In genomic region chr2:178909507-178909906, GRCh38 we compare ENCODE assay signal across 19 cellular contexts.
DNase-seq lines count a peak whose midpoint lies in the region; ATAC-seq, FAIRE-seq and TF ChIP-seq lines count a peak whose summit lies in the region.
"Had no signal": no experiment of that assay in that cellular context is flagged by ENCODE, and none has a peak within 500 bp of the region (broad histone marks: within the 10 kb centered on the region; RNA-seq: fewer than 3 reads in every experiment).

No MANE protein-coding gene starts in this region.

- peaks cover 4% of the 10 kb centered on the region for H3K36me3 Mint-ChIP-seq in progenitor cell of endocrine pancreas (ENCODE audit: insufficient read depth)
- H3K36me3 Mint-ChIP-seq: CD14-positive monocyte had no signal

- H3K4me3 ChIP-seq in GM12878 = no peak overlapping the region
- H3K4me3 ChIP-seq: SK-N-MC had no signal

- RAD21 ChIA-PET in GM12878 (lab: Charles Lee; ENCODE audit: unreplicated experiment) = interaction anchor here (1.4 to 3.1 kb wide), 4 partner anchors 16 to 220 kb away, joined by 3 to 22 read pairs (median 6); no protein-coding TSS in a partner anchor

- no peaks in the 10 kb centered on the region for H3K36me3 ChIP-seq in GM12878 (ENCODE audit: control insufficient read depth in 2 of 2, insufficient read depth in 2 of 2, low read length in 1 of 2)

- CTCF ChIA-PET in GM12878 (lab: Yijun Ruan, JAX) = interaction anchor here (0.6 to 12.7 kb wide), 11 partner anchors 16 to 223 kb away, joined by 3 to 100 read pairs (median 4); no protein-coding TSS in a partner anchor

- no peak for TF ChIP-seq EP300 in GM12878 (IDR thresholded peaks at IDR 0.05; ENCODE audit: borderline replicate concordance in 1 of 2, control insufficient read depth in 1 of 2, low read depth in 2 of 2, low read length in 2 of 2)

- FAIRE-seq in GM12892 (lab: Jason Lieb, UNC) (peak; percentile 63), GM12878 (lab: Jason Lieb, UNC) (peak; percentile 23)
- FAIRE-seq: H54 had no signal

- BruUV-seq in GM12878 (replicated peaks; lab: Mats Ljungman, UMichigan) = no TSS peak

- peaks cover 12% of the 10 kb centered on the region for H3K4me1 Mint-ChIP-seq in progenitor cell of endocrine pancreas (ENCODE audit: low read depth)

- no peak overlapping the region for H3K9ac ChIP-seq in GM12878 (ENCODE audit: control insufficient read depth, insufficient read depth, low read length)

- 77% methylated on average over 2 of the region's 2 CpGs for WGBS in GM12878 (ENCODE audit: insufficient coverage, insufficient replicate concordance, low lambda C conversion rate, missing lambda C conversion rate)

- SMC1A ChIA-PET in GM12878 (lab: Charles Lee; ENCODE audit: uncharacterized antibody, unreplicated experiment) = interaction anchor here (0.8 to 10.5 kb wide), 8 partner anchors 10 to 220 kb away, joined by 3 to 78 read pairs (median 10); no protein-coding TSS in a partner anchor

- no peak overlapping the region for H3K4me3 Mint-ChIP-seq in progenitor cell of endocrine pancreas (ENCODE audit: low read depth)
- H3K4me3 Mint-ChIP-seq: CD14-positive monocyte, HFFc6 had no signal

- no peaks in the 10 kb centered on the region for H3K79me2 ChIP-seq in GM12878 (ENCODE audit: control insufficient read depth, insufficient read depth, low read length)

- no peaks in the 10 kb centered on the region for H3K27me3 Mint-ChIP-seq in progenitor cell of endocrine pancreas

- TF ChIP-seq POLR2A in GM12892 (IDR thresholded peaks at IDR 0.05; ENCODE audit: low read depth, low read length) = no peak
- TF ChIP-seq POLR2A in GM12878 (IDR thresholded peaks at IDR 0.05; ENCODE audit: low read depth, low read length) = no peak

- no peaks in the 10 kb centered on the region for H4K20me1 ChIP-seq in GM12878 (ENCODE audit: control insufficient read depth, insufficient read depth)

- H3K4me1 ChIP-seq in GM12878 (ENCODE audit: control insufficient read depth, insufficient read depth, low read length) = no peaks in the 10 kb centered on the region

- no peak overlapping the region for H3K4me2 ChIP-seq in GM12878 (ENCODE audit: control insufficient read depth, insufficient read depth)

- peak overlapping the region; percentile 47 for H3K27ac Mint-ChIP-seq in progenitor cell of endocrine pancreas
- H3K27ac Mint-ChIP-seq: HFFc6 had no signal

- DNase-seq in GM12892 (ENCODE audit: insufficient read length) (no peak), NCI-H82 treated with DMSO at 0.1 percent for 48 hours (lab: John Stamatoyannopoulos, UW; ENCODE audit: unreplicated experiment) (peak; percentile 53), GM12878 (ENCODE audit: low read depth, low spot score) (no peak), progenitor cell of endocrine pancreas (ENCODE audit: low spot score, unreplicated experiment) (no peak), midbrain (lab: John Stamatoyannopoulos, UW) (no peak)
- DNase-seq: ACHN, AML-193, HFFc6, IMR-90, Karpas-422, MM.1S, NCI-H1105, NCI-H1930, NCI-H526 treated with DMSO at 0.1 percent for 48 hours had no signal

- in situ Hi-C loops in GM12878 (cut with MboI) = no loop called here

- no peak overlapping the region for H2AFZ ChIP-seq in GM12878 (ENCODE audit: control insufficient read depth, low read depth, low read length)

- TF ChIP-seq CTCF in GM12878 (IDR thresholded peaks at IDR 0.05 in 2 of 3, conservative IDR thresholded peaks at IDR 0.05 in 1 of 3; ENCODE audit: control insufficient read depth in 2 of 3, extremely low read depth in 1 of 3, insufficient read depth in 1 of 3, low read depth in 3 of 3, low read length in 3 of 3) = no peak
- no peak for TF ChIP-seq CTCF in progenitor cell of endocrine pancreas (IDR thresholded peaks at IDR 0.05; ENCODE audit: unreplicated experiment)

- POLR2A ChIA-PET in GM12878 (lab: Charles Lee) = no interaction called here

- no peak overlapping the region for H3K27ac ChIP-seq in GM12878 (ENCODE audit: control insufficient read depth, insufficient read depth)
- H3K27ac ChIP-seq: SK-N-MC had no signal

- ATAC-seq in GM12878 (no peak), GM21786 (IDR thresholded peaks at IDR 0.05; ENCODE audit: unreplicated experiment) (no peak), GM18909 (IDR thresholded peaks at IDR 0.05; ENCODE audit: poor library complexity, unreplicated experiment) (no peak)

- intact Hi-C loops in GM12878 (cut with micrococcal nuclease; ENCODE audit: unreplicated experiment) = no loop called here

- no peaks in the 10 kb centered on the region for H3K9me3 ChIP-seq in GM12878 (replicated peaks; ENCODE audit: control insufficient read depth, insufficient read depth, low read length)

- H3K9me3 Mint-ChIP-seq in progenitor cell of endocrine pancreas (ENCODE audit: low read depth) = no peaks in the 10 kb centered on the region
- H3K9me3 Mint-ChIP-seq: CD14-positive monocyte, HFFc6 had no signal

- TF ChIP-seq RAD21 in GM12878 (IDR thresholded peaks at IDR 0.05; ENCODE audit: insufficient read depth, low read depth, low read length) = no peak

- no peaks in the 10 kb centered on the region for H3K27me3 ChIP-seq in GM12878 (replicated peaks in 1 of 2; ENCODE audit: control insufficient read depth in 2 of 2, insufficient read depth in 2 of 2, low read length in 1 of 2)

TF ChIP-seq in GM12878, 131 proteins besides CTCF, POLR2A, EP300 and RAD21:
- TF ChIP-seq CBX3 (IDR thresholded peaks at IDR 0.05; ENCODE audit: borderline replicate concordance, low read depth) (no peak), GABPA (IDR thresholded peaks at IDR 0.05; ENCODE audit: low read depth) (no peak), ASH2L (IDR thresholded peaks at IDR 0.05; ENCODE audit: borderline replicate concordance, low read depth) (no peak), HCFC1 (IDR thresholded peaks at IDR 0.05; ENCODE audit: low read length) (no peak), BCLAF1 (IDR thresholded peaks at IDR 0.05) (no peak), IRF5 (IDR thresholded peaks at IDR 0.05; ENCODE audit: borderline replicate concordance) (no peak), SRF (IDR thresholded peaks at IDR 0.05; ENCODE audit: low read depth in 2 of 2, low read length in 2 of 2) (no peak), IKZF2 (IDR thresholded peaks at IDR 0.05) (no peak), CEBPB (IDR thresholded peaks at IDR 0.05; ENCODE audit: borderline replicate concordance in 1 of 2, low read depth in 2 of 2, low read length in 2 of 2) (no peak)
